ENCODE assay signal across 39 cellular contexts in the genomic region with DNA sequence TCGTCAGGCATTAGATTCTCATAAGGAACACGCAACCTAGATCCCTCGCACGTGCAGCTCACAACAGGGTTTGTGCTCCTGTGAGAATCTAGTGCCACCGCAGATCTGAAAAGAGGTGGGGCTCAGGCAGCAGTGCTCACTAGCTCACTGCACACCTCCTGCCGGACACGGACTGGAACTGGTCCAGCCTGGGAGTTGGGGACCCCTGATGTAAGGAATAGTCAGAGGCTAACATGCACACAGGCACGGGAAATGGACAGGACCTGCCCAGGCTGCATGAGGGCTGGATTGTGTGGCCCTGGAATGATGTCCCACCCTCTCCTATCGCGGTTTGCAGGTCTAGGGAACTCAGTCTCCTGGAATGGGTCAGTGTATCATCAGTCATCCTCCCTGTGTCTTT. TPM values are rescaled to one million over a fixed set of nuclear protein-coding genes. Genes with fewer than 3 reads are reported as not detected.
"Had no signal": no experiment of that assay in that cellular context is flagged by ENCODE, and none has a peak within 500 bp of the region (broad histone marks: within the 10 kb centered on the region; RNA-seq: fewer than 3 reads in every experiment).

No MANE protein-coding gene starts in this region.

- FAIRE-seq: bronchial epithelial cell, TTC549 had no signal

- H3K36me3 ChIP-seq: MG63, SJSA1 had no signal

- H3K9me3 ChIP-seq: MG63, Peyer's patch, SJSA1, SK-N-SH had no signal

- H3K9ac ChIP-seq: SK-N-SH had no signal

- H3K27me3 ChIP-seq: MG63, Peyer's patch, SJSA1 had no signal

- H3K4me1 ChIP-seq: Peyer's patch, SJSA1 had no signal

- H3K27me3 Mint-ChIP-seq: activated CD4-positive, alpha-beta memory T cell treated with anti-CD3 and anti-CD28 coated beads for 36 hours; activated CD4-positive, alpha-beta T cell treated with anti-CD3 and anti-CD28 coated beads for 36 hours; activated CD4-positive, alpha-beta T cell treated with anti-CD3 and anti-CD28 coated beads, Interleukin-2, amount 10 ng/mL, durations not matched to agents 7 days and 5 days; activated naive CD4-positive, alpha-beta T cell treated with anti-CD3 and anti-CD28 coated beads, Interleukin-2, amount 10 ng/mL, durations not matched to agents 7 days and 5 days; activated naive CD8-positive, alpha-beta T cell; activated naive CD8-positive, alpha-beta T cell treated with anti-CD3 and anti-CD28 coated beads, Interleukin-2, amount 50 U/mL, for 24 hours had no signal

- H3K4me1 Mint-ChIP-seq: activated CD4-positive, alpha-beta T cell treated with anti-CD3 and anti-CD28 coated beads for 36 hours; activated CD4-positive, alpha-beta T cell treated with anti-CD3 and anti-CD28 coated beads, Interleukin-2, amount 10 ng/mL, durations not matched to agents 7 days and 5 days; activated naive CD8-positive, alpha-beta T cell treated with anti-CD3 and anti-CD28 coated beads, Interleukin-2, amount 50 U/mL, for 24 hours; brain; WTC11 had no signal

- H3K36me3 Mint-ChIP-seq: brain, WTC11 had no signal

- H3K4me3 ChIP-seq: MG63, Peyer's patch, SJSA1 had no signal

- ATAC-seq: activated CD4-positive, alpha-beta T cell treated with anti-CD3 and anti-CD28 coated beads for 36 hours; activated CD4-positive, CD25-positive, alpha-beta regulatory T cell treated with anti-CD3 and anti-CD28 coated beads, Interleukin-2, amount 50 U/mL, for 24 hours; activated naive CD8-positive, alpha-beta T cell treated with anti-CD3 and anti-CD28 coated beads, Interleukin-2, amount 50 U/mL, for 24 hours; activated T-cell treated with anti-CD3 and anti-CD28 coated beads, Interleukin-2, amount 50 U/mL, for 4 hours; PC-3; WTC11 had no signal

- H3K27ac ChIP-seq: Peyer's patch, SJSA1 had no signal

- H3K9me3 Mint-ChIP-seq: activated CD4-positive, alpha-beta memory T cell treated with anti-CD3 and anti-CD28 coated beads for 36 hours; activated CD4-positive, alpha-beta T cell treated with anti-CD3 and anti-CD28 coated beads, Interleukin-2, amount 10 ng/mL, durations not matched to agents 7 days and 5 days; activated naive CD4-positive, alpha-beta T cell treated with anti-CD3 and anti-CD28 coated beads, Interleukin-2, amount 10 ng/mL, durations not matched to agents 7 days and 5 days; activated naive CD8-positive, alpha-beta T cell treated with anti-CD3 and anti-CD28 coated beads, Interleukin-2, amount 50 U/mL, for 24 hours; activated T-cell treated with anti-CD3 and anti-CD28 coated beads, Interleukin-2, amount 50 U/mL, for 4 hours; activated T-helper 1 cell treated with anti-CD3 and anti-CD28 coated beads, Interleukin-12 subunit alpha, Interleukin-12 subunit beta, Interleukin-2, Interleukin-4 antibody, amounts not matched to agents 30 ng/mL and 10 ng/mL and 1 ng/mL, durations not matched to agents 14 hours and 24 hours and 36 hours; T-helper 1 cell treated with Interleukin-12 subunit alpha and Interleukin-12 subunit beta and Interleukin-4 antibody, amounts not matched to agents 30 μg/mL and 1 μg/mL, for 36 hours; T-helper 2 cell treated with Interferon-gamma antibody and Interleukin-4, amounts not matched to agents 5 μg/mL and 100 μg/mL, for 36 hours; WTC11 had no signal

- H3K4me2 ChIP-seq: SK-N-SH had no signal

- H3K4me3 Mint-ChIP-seq: activated CD4-positive, alpha-beta memory T cell treated with anti-CD3 and anti-CD28 coated beads for 36 hours; activated CD4-positive, alpha-beta T cell treated with anti-CD3 and anti-CD28 coated beads for 36 hours; activated CD4-positive, alpha-beta T cell treated with anti-CD3 and anti-CD28 coated beads, Interleukin-2, amount 10 ng/mL, durations not matched to agents 7 days and 5 days; activated naive CD4-positive, alpha-beta T cell treated with anti-CD3 and anti-CD28 coated beads, Interleukin-2, amount 10 ng/mL, durations not matched to agents 7 days and 5 days; activated naive CD8-positive, alpha-beta T cell; activated naive CD8-positive, alpha-beta T cell treated with anti-CD3 and anti-CD28 coated beads, Interleukin-2, amount 50 U/mL, for 24 hours; activated T-cell treated with anti-CD3 and anti-CD28 coated beads, Interleukin-2, amount 50 U/mL, for 4 hours; activated T-helper 1 cell treated with anti-CD3 and anti-CD28 coated beads, Interleukin-12 subunit alpha, Interleukin-12 subunit beta, Interleukin-2, Interleukin-4 antibody, amounts not matched to agents 30 ng/mL and 10 ng/mL and 1 ng/mL, durations not matched to agents 14 hours and 24 hours and 36 hours; brain; T-helper 1 cell treated with Interleukin-12 subunit alpha and Interleukin-12 subunit beta and Interleukin-4 antibody, amounts not matched to agents 30 μg/mL and 1 μg/mL, for 36 hours; T-helper 2 cell treated with Interferon-gamma antibody and Interleukin-4, amounts not matched to agents 5 μg/mL and 100 μg/mL, for 36 hours; WTC11 had no signal

- H3K27ac Mint-ChIP-seq: activated CD4-positive, alpha-beta memory T cell treated with anti-CD3 and anti-CD28 coated beads for 36 hours; activated CD4-positive, alpha-beta T cell treated with anti-CD3 and anti-CD28 coated beads for 36 hours; activated naive CD4-positive, alpha-beta T cell treated with anti-CD3 and anti-CD28 coated beads, Interleukin-2, amount 10 ng/mL, durations not matched to agents 7 days and 5 days; activated naive CD8-positive, alpha-beta T cell; activated naive CD8-positive, alpha-beta T cell treated with anti-CD3 and anti-CD28 coated beads, Interleukin-2, amount 50 U/mL, for 24 hours; activated T-helper 1 cell treated with anti-CD3 and anti-CD28 coated beads, Interleukin-12 subunit alpha, Interleukin-12 subunit beta, Interleukin-2, Interleukin-4 antibody, amounts not matched to agents 30 ng/mL and 10 ng/mL and 1 ng/mL, durations not matched to agents 14 hours and 24 hours and 36 hours; brain; T-helper 1 cell treated with Interleukin-12 subunit alpha and Interleukin-12 subunit beta and Interleukin-4 antibody, amounts not matched to agents 30 μg/mL and 1 μg/mL, for 36 hours; T-helper 2 cell treated with Interferon-gamma antibody and Interleukin-4, amounts not matched to agents 5 μg/mL and 100 μg/mL, for 36 hours; WTC11 had no signal

- DNase-seq: activated CD4-positive, alpha-beta memory T cell treated with anti-CD3 and anti-CD28 coated beads for 36 hours; activated CD4-positive, alpha-beta T cell treated with anti-CD3 and anti-CD28 coated beads for 36 hours; activated CD4-positive, alpha-beta T cell treated with anti-CD3 and anti-CD28 coated beads, Interleukin-2, amount 10 ng/mL, durations not matched to agents 7 days and 5 days; activated CD8-positive, alpha-beta memory T cell treated with anti-CD3 and anti-CD28 coated beads, Interleukin-2, amount 50 U/mL, for 4 hours; activated naive CD4-positive, alpha-beta T cell treated with anti-CD3 and anti-CD28 coated beads, Interleukin-2, amount 10 ng/mL, durations not matched to agents 7 days and 5 days; activated naive CD8-positive, alpha-beta T cell treated with anti-CD3 and anti-CD28 coated beads, Interleukin-2, amount 50 U/mL, for 24 hours; activated T-cell treated with anti-CD3 and anti-CD28 coated beads for 4 hours; activated T-cell treated with anti-CD3 and anti-CD28 coated beads, Interleukin-2, amount 50 U/mL, for 4 hours; anterior cingulate cortex; central memory CD4-positive, alpha-beta T cell; Kasumi-1; KG1; MG63; NCI-H1048; NCI-H1105 treated with DMSO at 0.1 percent for 48 hours; NCI-H1436; NCI-H1694; NCI-H1930; NCI-H2081 treated with DMSO at 0.1 percent for 48 hours; NCI-H226; NCI-H446 treated with DMSO at 0.1 percent for 48 hours; NCI-H524; NCI-H748 treated with DMSO at 0.1 percent for 48 hours; NK-92 treated with Interleukin-12 subunit alpha and Interleukin-12 subunit beta, amount 100 ng/mL, for 24 hours; PC-3; Peyer's patch; RPMI8226; SHP77 treated with DMSO at 0.1 percent for 48 hours; SK-N-SH had no signal

RNA-seq across cellular contexts. Expression of gene MX2, which starts 41.0 kb away (rescaled TPM):
- total RNA-seq: SJSA1 had no signal
